14 cellular contexts compared by ENCODE assay signal in the genomic region with DNA sequence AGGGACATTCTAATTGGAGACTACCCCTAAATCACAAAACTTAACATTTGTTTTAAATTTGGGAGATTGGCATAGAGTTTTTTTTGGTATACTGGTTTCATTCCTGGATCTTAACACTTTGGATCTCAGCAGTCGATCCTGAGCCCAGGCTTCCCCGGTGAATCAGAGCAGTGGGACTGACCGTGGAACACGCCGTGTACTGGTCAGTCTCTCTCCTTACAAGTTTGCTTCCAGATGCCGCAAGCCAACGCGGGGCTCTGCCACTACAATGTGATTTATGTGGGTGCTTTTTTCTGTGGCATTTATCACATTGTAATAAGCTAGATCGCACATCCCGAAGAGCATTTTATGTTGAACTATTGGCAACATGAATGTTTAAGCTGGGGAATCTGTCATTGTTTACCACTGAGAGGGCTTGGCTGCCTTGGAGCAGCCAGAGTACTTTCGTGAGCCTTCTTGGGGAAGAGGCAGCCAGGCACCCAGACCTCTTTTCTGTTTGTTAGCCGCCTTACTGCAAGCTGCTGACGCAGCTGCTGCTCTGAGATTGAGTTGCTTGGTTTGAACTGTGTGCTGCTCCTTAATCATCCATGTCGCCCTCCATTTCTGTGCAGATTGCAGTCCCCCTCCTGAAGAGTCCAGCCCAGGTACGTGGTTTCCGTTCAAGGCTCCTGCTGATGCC. TPM values are rescaled to one million over a fixed set of nuclear protein-coding genes. Genes with fewer than 3 reads are reported as not detected.
A peak's percentile ranks its signal among the peaks of the same experiment; 100 is the strongest.
DNase-seq lines count a peak whose midpoint lies in the region; ATAC-seq, FAIRE-seq and TF ChIP-seq lines count a peak whose summit lies in the region.
"Had no signal": no experiment of that assay in that cellular context is flagged by ENCODE, and none has a peak within 500 bp of the region (broad histone marks: within the 10 kb centered on the region; RNA-seq: fewer than 3 reads in every experiment).

No MANE protein-coding gene starts in this region.

- no peak for ATAC-seq in activated T-cell treated with anti-CD3 and anti-CD28 coated beads, Interleukin-2, amount 50 U/mL, for 72 hours (replicated peaks in 1 of 2)
- ATAC-seq in gastroesophageal sphincter = no peak
- ATAC-seq in stimulated activated memory B cell treated with anti-CD40 and anti-IgM and Interleukin-4, amounts not matched to agents 10 μg/mL and 1 μg/mL and 100 μg/mL, for 72 hours = no peak
- ATAC-seq in left lobe of liver = no peak

- peaks cover 0 to 50% (median 0%) of the 10 kb centered on the region in 3 donors for H3K4me1 ChIP-seq in gastroesophageal sphincter

- TF ChIP-seq EP300 in gastroesophageal sphincter (IDR thresholded peaks at IDR 0.05) = no peak

- peak overlapping the region in 3 of 4 donors; percentile 82 to 85 (median 84) for H3K27ac ChIP-seq in gastroesophageal sphincter
- H3K27ac ChIP-seq: neutrophil had no signal

- H3K27me3 ChIP-seq in gastroesophageal sphincter = no peaks in the 10 kb centered on the region
- H3K27me3 ChIP-seq: neutrophil had no signal

- H3K27ac Mint-ChIP-seq in activated T-cell treated with anti-CD3 and anti-CD28 coated beads, Interleukin-2, amount 50 U/mL, for 72 hours = peak overlapping the region; percentile 74
- H3K27ac Mint-ChIP-seq in activated T-helper 1 cell treated with anti-CD3 and anti-CD28 coated beads, Interleukin-12 subunit alpha, Interleukin-12 subunit beta, Interleukin-2, Interleukin-4 antibody, amounts not matched to agents 30 ng/mL and 10 ng/mL and 1 ng/mL, durations not matched to agents 14 hours and 24 hours and 36 hours = peak overlapping the region; percentile 10
- peak overlapping the region; percentile 75 for H3K27ac Mint-ChIP-seq in stimulated activated memory B cell treated with anti-CD40 and anti-IgM and Interleukin-4, amounts not matched to agents 10 μg/mL and 1 μg/mL and 100 μg/mL, for 72 hours
- H3K27ac Mint-ChIP-seq: dendritic cell treated with granulocyte-macrophage colony-stimulating factor and Interleukin-4, amounts not matched to agents 40 ng/mL and 50 ng/mL, for 4 days had no signal

- H3K36me3 ChIP-seq in gastroesophageal sphincter = peaks cover 0 to 69% of the 10 kb centered on the region in 2 donors

- no peak for DNase-seq in activated T-cell treated with anti-CD3 and anti-CD28 coated beads, Interleukin-2, amount 50 U/mL, for 72 hours
- no peak for DNase-seq in activated T-cell treated with anti-CD3 and anti-CD28 coated beads, Interleukin-2, amount 50 U/mL, for 1 hour
- DNase-seq in activated T-helper 1 cell treated with anti-CD3 and anti-CD28 coated beads, Interleukin-12 subunit alpha, Interleukin-12 subunit beta, Interleukin-2, Interleukin-4 antibody, amounts not matched to agents 30 ng/mL and 10 ng/mL and 1 ng/mL, durations not matched to agents 14 hours and 24 hours and 36 hours (ENCODE audit: low spot score) = no peak
- DNase-seq in left lobe of liver (ENCODE audit: low spot score) = no peak
- no peak for DNase-seq in H54 (ENCODE audit: insufficient read length, low spot score)
- no peak for DNase-seq in erythroblast (lab: John Stamatoyannopoulos, UW)
- DNase-seq: ACHN, amygdala, SIG-M5 had no signal

- H3K36me3 Mint-ChIP-seq in activated T-cell treated with anti-CD3 and anti-CD28 coated beads, Interleukin-2, amount 50 U/mL, for 72 hours (ENCODE audit: insufficient read depth in 2 of 2) = peaks cover 2 to 7% of the 10 kb centered on the region in 2 donors
- H3K36me3 Mint-ChIP-seq in activated T-helper 1 cell treated with anti-CD3 and anti-CD28 coated beads, Interleukin-12 subunit alpha, Interleukin-12 subunit beta, Interleukin-2, Interleukin-4 antibody, amounts not matched to agents 30 ng/mL and 10 ng/mL and 1 ng/mL, durations not matched to agents 14 hours and 24 hours and 36 hours (ENCODE audit: low read depth) = peaks cover 65% of the 10 kb centered on the region
- H3K36me3 Mint-ChIP-seq in stimulated activated memory B cell treated with anti-CD40 and anti-IgM and Interleukin-4, amounts not matched to agents 10 μg/mL and 1 μg/mL and 100 μg/mL, for 72 hours = peaks cover 45% of the 10 kb centered on the region

- no peak for TF ChIP-seq POLR2A in gastroesophageal sphincter (IDR thresholded peaks at IDR 0.05)
- no peak for TF ChIP-seq POLR2A in H54 (IDR thresholded peaks at IDR 0.05; ENCODE audit: low read depth, low read length)
- TF ChIP-seq POLR2A in erythroblast (IDR thresholded peaks at IDR 0.05; ENCODE audit: low read length) = no peak

- H3K9me3 ChIP-seq in gastroesophageal sphincter = no peaks in the 10 kb centered on the region
- H3K9me3 ChIP-seq: neutrophil had no signal

- no peak overlapping the region for H3K4me3 ChIP-seq in gastroesophageal sphincter

- intact Hi-C loops in activated T-helper 1 cell treated with anti-CD3 and anti-CD28 coated beads, Interleukin-12 subunit alpha, Interleukin-12 subunit beta, Interleukin-2, Interleukin-4 antibody, amounts not matched to agents 30 ng/mL and 10 ng/mL and 1 ng/mL, durations not matched to agents 14 hours and 24 hours and 36 hours (cut with micrococcal nuclease) = no loop called here

- H3K4me1 Mint-ChIP-seq in activated T-cell treated with anti-CD3 and anti-CD28 coated beads, Interleukin-2, amount 50 U/mL, for 72 hours (ENCODE audit: low read depth) = peaks cover 31% of the 10 kb centered on the region
- peaks cover 69% of the 10 kb centered on the region for H3K4me1 Mint-ChIP-seq in activated T-helper 1 cell treated with anti-CD3 and anti-CD28 coated beads, Interleukin-12 subunit alpha, Interleukin-12 subunit beta, Interleukin-2, Interleukin-4 antibody, amounts not matched to agents 30 ng/mL and 10 ng/mL and 1 ng/mL, durations not matched to agents 14 hours and 24 hours and 36 hours (ENCODE audit: low read depth)
- H3K4me1 Mint-ChIP-seq in stimulated activated memory B cell treated with anti-CD40 and anti-IgM and Interleukin-4, amounts not matched to agents 10 μg/mL and 1 μg/mL and 100 μg/mL, for 72 hours = peaks cover 48% of the 10 kb centered on the region

- 92% methylated on average over 10 of the region's 16 CpGs; no CpG with 5 or more reads in 1 of the 2 donors for WGBS in gastroesophageal sphincter (ENCODE audit: low coverage in 1 of 2), 2 donors

- FAIRE-seq in H54 (lab: Jason Lieb, UNC) = no peak
- FAIRE-seq: TTC549 had no signal

- H3K9me3 Mint-ChIP-seq in activated T-cell treated with anti-CD3 and anti-CD28 coated beads, Interleukin-2, amount 50 U/mL, for 72 hours = no peaks in the 10 kb centered on the region
- H3K9me3 Mint-ChIP-seq in activated T-helper 1 cell treated with anti-CD3 and anti-CD28 coated beads, Interleukin-12 subunit alpha, Interleukin-12 subunit beta, Interleukin-2, Interleukin-4 antibody, amounts not matched to agents 30 ng/mL and 10 ng/mL and 1 ng/mL, durations not matched to agents 14 hours and 24 hours and 36 hours = no peaks in the 10 kb centered on the region
- H3K9me3 Mint-ChIP-seq in stimulated activated memory B cell treated with anti-CD40 and anti-IgM and Interleukin-4, amounts not matched to agents 10 μg/mL and 1 μg/mL and 100 μg/mL, for 72 hours = no peaks in the 10 kb centered on the region
- H3K9me3 Mint-ChIP-seq: dendritic cell treated with granulocyte-macrophage colony-stimulating factor and Interleukin-4, amounts not matched to agents 40 ng/mL and 50 ng/mL, for 4 days had no signal

- no peak overlapping the region for H3K4me3 Mint-ChIP-seq in activated T-cell treated with anti-CD3 and anti-CD28 coated beads, Interleukin-2, amount 50 U/mL, for 72 hours
- no peak overlapping the region for H3K4me3 Mint-ChIP-seq in activated T-helper 1 cell treated with anti-CD3 and anti-CD28 coated beads, Interleukin-12 subunit alpha, Interleukin-12 subunit beta, Interleukin-2, Interleukin-4 antibody, amounts not matched to agents 30 ng/mL and 10 ng/mL and 1 ng/mL, durations not matched to agents 14 hours and 24 hours and 36 hours
- H3K4me3 Mint-ChIP-seq in stimulated activated memory B cell treated with anti-CD40 and anti-IgM and Interleukin-4, amounts not matched to agents 10 μg/mL and 1 μg/mL and 100 μg/mL, for 72 hours = no peak overlapping the region
- H3K4me3 Mint-ChIP-seq: dendritic cell treated with granulocyte-macrophage colony-stimulating factor and Interleukin-4, amounts not matched to agents 40 ng/mL and 50 ng/mL, for 4 days had no signal

- TF ChIP-seq CTCF in gastroesophageal sphincter (IDR thresholded peaks at IDR 0.05) = no peak

- no peaks in the 10 kb centered on the region for H3K27me3 Mint-ChIP-seq in activated T-cell treated with anti-CD3 and anti-CD28 coated beads, Interleukin-2, amount 50 U/mL, for 72 hours (ENCODE audit: low read depth)
- H3K27me3 Mint-ChIP-seq in activated T-helper 1 cell treated with anti-CD3 and anti-CD28 coated beads, Interleukin-12 subunit alpha, Interleukin-12 subunit beta, Interleukin-2, Interleukin-4 antibody, amounts not matched to agents 30 ng/mL and 10 ng/mL and 1 ng/mL, durations not matched to agents 14 hours and 24 hours and 36 hours (ENCODE audit: insufficient read depth) = no peaks in the 10 kb centered on the region
- no peaks in the 10 kb centered on the region for H3K27me3 Mint-ChIP-seq in stimulated activated memory B cell treated with anti-CD40 and anti-IgM and Interleukin-4, amounts not matched to agents 10 μg/mL and 1 μg/mL and 100 μg/mL, for 72 hours
- H3K27me3 Mint-ChIP-seq: dendritic cell treated with granulocyte-macrophage colony-stimulating factor and Interleukin-4, amounts not matched to agents 40 ng/mL and 50 ng/mL, for 4 days had no signal

RNA-seq across cellular contexts. Expression of a gene that starts 49.3 kb away (rescaled TPM):
- 10 to 100 TPM; 29.4 to 32.2 TPM for total RNA-seq in activated T-cell treated with anti-CD3 and anti-CD28 coated beads, Interleukin-2, amount 50 U/mL, for 72 hours
- total RNA-seq in activated T-helper 1 cell treated with anti-CD3 and anti-CD28 coated beads, Interleukin-12 subunit alpha, Interleukin-12 subunit beta, Interleukin-2, Interleukin-4 antibody, amounts not matched to agents 30 ng/mL and 10 ng/mL and 1 ng/mL, durations not matched to agents 14 hours and 24 hours and 36 hours = 20.3 and 21.2 TPM in 2 replicates
- total RNA-seq in gastroesophageal sphincter (10 to 100 TPM; 35.1 to 64.9 (median 42.3) TPM), left lobe of liver (21.2 TPM)

RNA-seq across cellular contexts. Expression of a gene that starts 49.4 kb away (rescaled TPM):
- total RNA-seq in activated T-cell treated with anti-CD3 and anti-CD28 coated beads, Interleukin-2, amount 50 U/mL, for 72 hours = 10 to 100 TPM; 35.2 to 40.6 TPM
- 41.4 and 43.0 TPM in 2 replicates for total RNA-seq in activated T-helper 1 cell treated with anti-CD3 and anti-CD28 coated beads, Interleukin-12 subunit alpha, Interleukin-12 subunit beta, Interleukin-2, Interleukin-4 antibody, amounts not matched to agents 30 ng/mL and 10 ng/mL and 1 ng/mL, durations not matched to agents 14 hours and 24 hours and 36 hours
- total RNA-seq in gastroesophageal sphincter = 10 to 100 TPM; 40.3 to 55.7 (median 46.0) TPM
- total RNA-seq in left lobe of liver = 18.3 TPM

Comparison
In these comparisons a context has a peak if more than half of its experiments do, and no peak if none do; other contexts are left out.
1. H3K27ac Mint-ChIP-seq: peak in every context shown above with its lines; median percentile 75 in stimulated activated memory B cell treated with anti-CD40 and anti-IgM and Interleukin-4, amounts not matched to agents 10 μg/mL and 1 μg/mL and 100 μg/mL, for 72 hours; 74 in activated T-cell treated with anti-CD3 and anti-CD28 coated beads, Interleukin-2, amount 50 U/mL, for 72 hours; 10 in activated T-helper 1 cell treated with anti-CD3 and anti-CD28 coated beads, Interleukin-12 subunit alpha, Interleukin-12 subunit beta, Interleukin-2, Interleukin-4 antibody, amounts not matched to agents 30 ng/mL and 10 ng/mL and 1 ng/mL, durations not matched to agents 14 hours and 24 hours and 36 hours.